In the genomic region with DNA sequence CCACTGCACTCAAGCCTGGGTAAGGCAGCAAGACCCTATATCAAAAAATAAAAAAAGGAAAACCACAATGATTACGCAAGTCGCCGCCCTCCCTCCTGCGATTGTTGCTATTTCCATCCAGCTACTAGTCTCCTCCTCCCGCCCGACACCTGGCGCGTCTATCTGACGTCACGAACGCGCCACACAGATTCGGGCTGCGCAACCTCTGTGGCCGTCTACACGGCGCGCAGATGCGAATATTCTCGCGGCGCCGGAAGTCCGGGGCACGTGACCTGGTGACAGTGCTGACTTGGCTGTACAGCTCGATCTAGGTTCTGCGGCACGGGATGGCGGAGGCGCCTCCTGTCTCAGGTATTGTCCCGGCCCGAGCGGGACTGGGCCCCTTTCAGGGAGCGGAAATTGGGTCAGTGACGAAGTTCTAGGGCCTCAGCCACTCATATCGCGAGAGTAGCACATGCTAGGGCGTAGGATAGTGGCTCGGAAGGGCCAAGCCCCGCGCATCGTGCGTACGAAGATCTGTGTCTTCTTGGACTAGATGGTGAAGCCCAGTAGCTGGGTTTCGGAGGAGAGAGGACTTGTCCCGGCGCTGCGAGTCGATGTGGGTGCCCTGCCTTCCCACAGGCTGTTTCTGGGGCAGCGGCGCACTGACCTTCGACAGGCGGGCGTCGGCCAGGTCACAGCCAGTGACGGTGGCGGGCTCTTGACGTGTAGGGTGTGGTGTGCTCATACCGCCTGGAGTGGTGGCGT, we compare ENCODE assay signal across 1 cellular context.
TF ChIP-seq lines count a peak whose summit lies in the region.

A gene (plus strand): TSS at position 270 of the 747 bp plus-strand sequence. CDS start 57 bp downstream, at position 327.

TF ChIP-seq in GM12878, 131 proteins besides CTCF, POLR2A, EP300 and RAD21 (continued from another document and continues in another):
- TF ChIP-seq ZNF24 (IDR thresholded peaks at IDR 0.05) (no peak), NFYA (IDR thresholded peaks at IDR 0.05; ENCODE audit: borderline replicate concordance, low read depth, low read length) (no peak), NFXL1 (IDR thresholded peaks at IDR 0.05; ENCODE audit: borderline replicate concordance) (no peak), FOS (IDR thresholded peaks at IDR 0.05; ENCODE audit: borderline replicate concordance, extremely low read depth, insufficient read length) (no peak), NBN (IDR thresholded peaks at IDR 0.05) (peak; percentile 100), SMARCA5 (IDR thresholded peaks at IDR 0.05) (0 out of 2 replicates have a peak, but pooled peaks have one; percentile 38), SIX5 (IDR thresholded peaks at IDR 0.05; ENCODE audit: low read depth, low read length, severe bottlenecking) (peak; percentile 52), POLR2AphosphoS5 (IDR thresholded peaks at IDR 0.05; ENCODE audit: low read length) (peak; percentile 97), SMAD5 (IDR thresholded peaks at IDR 0.05; ENCODE audit: low read depth) (peak; percentile 94), SMC3 (IDR thresholded peaks at IDR 0.05; ENCODE audit: borderline replicate concordance, low read length) (no peak), BHLHE40 (IDR thresholded peaks at IDR 0.05; ENCODE audit: borderline replicate concordance in 1 of 2, low read depth in 2 of 2, low read length in 1 of 2) (peak; percentile 97 to 99), RCOR1 (conservative IDR thresholded peaks at IDR 0.05; ENCODE audit: low read depth, low read length) (no peak), TCF7 (IDR thresholded peaks at IDR 0.05; ENCODE audit: borderline replicate concordance) (no peak), MEF2B (IDR thresholded peaks at IDR 0.05; ENCODE audit: partially characterized antibody, poor library complexity, severe bottlenecking) (peak; percentile 95), BACH1 (IDR thresholded peaks at IDR 0.05; ENCODE audit: borderline replicate concordance) (peak; percentile 67; the same call in 1 of the 2 replicates), MTA2 (IDR thresholded peaks at IDR 0.05; ENCODE audit: low read depth) (0 out of 2 replicates have a peak, but pooled peaks have one; percentile 15), EED (IDR thresholded peaks at IDR 0.05; ENCODE audit: low read depth) (0 out of 2 replicates have a peak, but pooled peaks have one; percentile 7), HDGF (IDR thresholded peaks at IDR 0.05) (no peak; the same call in 1 of the 2 replicates), FOXM1 (IDR thresholded peaks at IDR 0.05; ENCODE audit: low read depth, low read length) (peak; percentile 59; the same call in 1 of the 2 replicates), SIN3A (IDR thresholded peaks at IDR 0.05; ENCODE audit: low read depth, low read length) (peak; percentile 88; the same call in 1 of the 2 replicates), CBFB (IDR thresholded peaks at IDR 0.05; ENCODE audit: low read depth) (peak; percentile 90), CHD1 (IDR thresholded peaks at IDR 0.05; ENCODE audit: low read depth, low read length) (no peak), BRCA1 (IDR thresholded peaks at IDR 0.05; ENCODE audit: low read depth, low read length) (peak; percentile 17; the same call in 1 of the 2 replicates), JUND (IDR thresholded peaks at IDR 0.05; ENCODE audit: low read depth, low read length) (peak; percentile 55; the same call in 1 of the 2 replicates), SUZ12 (IDR thresholded peaks at IDR 0.05; ENCODE audit: unreplicated experiment) (no peak), POU2F2 (IDR thresholded peaks at IDR 0.05; ENCODE audit: borderline replicate concordance, low read depth, low read length) (peak; percentile 64; the same call in 1 of the 3 replicates), ZNF622 (IDR thresholded peaks at IDR 0.05) (no peak)
- TF ChIP-seq, protein P1, sequence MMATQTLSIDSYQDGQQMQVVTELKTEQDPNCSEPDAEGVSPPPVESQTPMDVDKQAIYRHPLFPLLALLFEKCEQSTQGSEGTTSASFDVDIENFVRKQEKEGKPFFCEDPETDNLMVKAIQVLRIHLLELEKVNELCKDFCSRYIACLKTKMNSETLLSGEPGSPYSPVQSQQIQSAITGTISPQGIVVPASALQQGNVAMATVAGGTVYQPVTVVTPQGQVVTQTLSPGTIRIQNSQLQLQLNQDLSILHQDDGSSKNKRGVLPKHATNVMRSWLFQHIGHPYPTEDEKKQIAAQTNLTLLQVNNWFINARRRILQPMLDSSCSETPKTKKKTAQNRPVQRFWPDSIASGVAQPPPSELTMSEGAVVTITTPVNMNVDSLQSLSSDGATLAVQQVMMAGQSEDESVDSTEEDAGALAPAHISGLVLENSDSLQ (IDR thresholded peaks at IDR 0.05): peak; percentile 9; the same call in 1 of the 2 replicates
- TF ChIP-seq, protein P2, sequence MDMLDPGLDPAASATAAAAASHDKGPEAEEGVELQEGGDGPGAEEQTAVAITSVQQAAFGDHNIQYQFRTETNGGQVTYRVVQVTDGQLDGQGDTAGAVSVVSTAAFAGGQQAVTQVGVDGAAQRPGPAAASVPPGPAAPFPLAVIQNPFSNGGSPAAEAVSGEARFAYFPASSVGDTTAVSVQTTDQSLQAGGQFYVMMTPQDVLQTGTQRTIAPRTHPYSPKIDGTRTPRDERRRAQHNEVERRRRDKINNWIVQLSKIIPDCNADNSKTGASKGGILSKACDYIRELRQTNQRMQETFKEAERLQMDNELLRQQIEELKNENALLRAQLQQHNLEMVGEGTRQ (IDR thresholded peaks at IDR 0.05; ENCODE audit: borderline replicate concordance, low read depth, low read length): peak; percentile 96
- TF ChIP-seq, protein P3, sequence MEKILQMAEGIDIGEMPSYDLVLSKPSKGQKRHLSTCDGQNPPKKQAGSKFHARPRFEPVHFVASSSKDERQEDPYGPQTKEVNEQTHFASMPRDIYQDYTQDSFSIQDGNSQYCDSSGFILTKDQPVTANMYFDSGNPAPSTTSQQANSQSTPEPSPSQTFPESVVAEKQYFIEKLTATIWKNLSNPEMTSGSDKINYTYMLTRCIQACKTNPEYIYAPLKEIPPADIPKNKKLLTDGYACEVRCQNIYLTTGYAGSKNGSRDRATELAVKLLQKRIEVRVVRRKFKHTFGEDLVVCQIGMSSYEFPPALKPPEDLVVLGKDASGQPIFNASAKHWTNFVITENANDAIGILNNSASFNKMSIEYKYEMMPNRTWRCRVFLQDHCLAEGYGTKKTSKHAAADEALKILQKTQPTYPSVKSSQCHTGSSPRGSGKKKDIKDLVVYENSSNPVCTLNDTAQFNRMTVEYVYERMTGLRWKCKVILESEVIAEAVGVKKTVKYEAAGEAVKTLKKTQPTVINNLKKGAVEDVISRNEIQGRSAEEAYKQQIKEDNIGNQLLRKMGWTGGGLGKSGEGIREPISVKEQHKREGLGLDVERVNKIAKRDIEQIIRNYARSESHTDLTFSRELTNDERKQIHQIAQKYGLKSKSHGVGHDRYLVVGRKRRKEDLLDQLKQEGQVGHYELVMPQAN (conservative IDR thresholded peaks at IDR 0.05): peak; percentile 69; the same call in 1 of the 2 replicates
- TF ChIP-seq, protein P4, sequence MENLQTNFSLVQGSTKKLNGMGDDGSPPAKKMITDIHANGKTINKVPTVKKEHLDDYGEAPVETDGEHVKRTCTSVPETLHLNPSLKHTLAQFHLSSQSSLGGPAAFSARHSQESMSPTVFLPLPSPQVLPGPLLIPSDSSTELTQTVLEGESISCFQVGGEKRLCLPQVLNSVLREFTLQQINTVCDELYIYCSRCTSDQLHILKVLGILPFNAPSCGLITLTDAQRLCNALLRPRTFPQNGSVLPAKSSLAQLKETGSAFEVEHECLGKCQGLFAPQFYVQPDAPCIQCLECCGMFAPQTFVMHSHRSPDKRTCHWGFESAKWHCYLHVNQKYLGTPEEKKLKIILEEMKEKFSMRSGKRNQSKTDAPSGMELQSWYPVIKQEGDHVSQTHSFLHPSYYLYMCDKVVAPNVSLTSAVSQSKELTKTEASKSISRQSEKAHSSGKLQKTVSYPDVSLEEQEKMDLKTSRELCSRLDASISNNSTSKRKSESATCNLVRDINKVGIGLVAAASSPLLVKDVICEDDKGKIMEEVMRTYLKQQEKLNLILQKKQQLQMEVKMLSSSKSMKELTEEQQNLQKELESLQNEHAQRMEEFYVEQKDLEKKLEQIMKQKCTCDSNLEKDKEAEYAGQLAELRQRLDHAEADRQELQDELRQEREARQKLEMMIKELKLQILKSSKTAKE (IDR thresholded peaks at IDR 0.05; ENCODE audit: low read depth, poor library complexity, severe bottlenecking): peak; percentile 78
- TF ChIP-seq, protein P5, sequence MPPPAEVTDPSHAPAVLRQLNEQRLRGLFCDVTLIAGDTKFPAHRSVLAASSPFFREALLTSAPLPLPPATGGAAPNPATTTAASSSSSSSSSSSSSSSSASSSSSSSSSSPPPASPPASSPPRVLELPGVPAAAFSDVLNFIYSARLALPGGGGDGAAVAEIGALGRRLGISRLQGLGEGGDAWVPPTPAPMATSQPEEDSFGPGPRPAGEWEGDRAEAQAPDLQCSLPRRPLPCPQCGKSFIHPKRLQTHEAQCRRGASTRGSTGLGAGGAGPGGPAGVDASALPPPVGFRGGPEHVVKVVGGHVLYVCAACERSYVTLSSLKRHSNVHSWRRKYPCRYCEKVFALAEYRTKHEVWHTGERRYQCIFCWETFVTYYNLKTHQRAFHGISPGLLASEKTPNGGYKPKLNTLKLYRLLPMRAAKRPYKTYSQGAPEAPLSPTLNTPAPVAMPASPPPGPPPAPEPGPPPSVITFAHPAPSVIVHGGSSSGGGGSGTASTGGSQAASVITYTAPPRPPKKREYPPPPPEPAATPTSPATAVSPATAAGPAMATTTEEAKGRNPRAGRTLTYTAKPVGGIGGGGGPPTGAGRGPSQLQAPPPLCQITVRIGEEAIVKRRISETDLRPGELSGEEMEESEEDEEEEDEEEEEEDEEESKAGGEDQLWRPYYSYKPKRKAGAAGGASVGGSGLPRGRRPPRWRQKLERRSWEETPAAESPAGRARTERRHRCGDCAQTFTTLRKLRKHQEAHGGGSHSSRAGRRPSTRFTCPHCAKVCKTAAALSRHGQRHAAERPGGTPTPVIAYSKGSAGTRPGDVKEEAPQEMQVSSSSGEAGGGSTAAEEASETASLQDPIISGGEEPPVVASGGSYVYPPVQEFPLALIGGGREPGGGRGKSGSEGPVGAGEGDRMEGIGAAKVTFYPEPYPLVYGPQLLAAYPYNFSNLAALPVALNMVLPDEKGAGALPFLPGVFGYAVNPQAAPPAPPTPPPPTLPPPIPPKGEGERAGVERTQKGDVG (CRISPR knock-in tag; IDR thresholded peaks at IDR 0.05): no peak
- TF ChIP-seq, protein P6, sequence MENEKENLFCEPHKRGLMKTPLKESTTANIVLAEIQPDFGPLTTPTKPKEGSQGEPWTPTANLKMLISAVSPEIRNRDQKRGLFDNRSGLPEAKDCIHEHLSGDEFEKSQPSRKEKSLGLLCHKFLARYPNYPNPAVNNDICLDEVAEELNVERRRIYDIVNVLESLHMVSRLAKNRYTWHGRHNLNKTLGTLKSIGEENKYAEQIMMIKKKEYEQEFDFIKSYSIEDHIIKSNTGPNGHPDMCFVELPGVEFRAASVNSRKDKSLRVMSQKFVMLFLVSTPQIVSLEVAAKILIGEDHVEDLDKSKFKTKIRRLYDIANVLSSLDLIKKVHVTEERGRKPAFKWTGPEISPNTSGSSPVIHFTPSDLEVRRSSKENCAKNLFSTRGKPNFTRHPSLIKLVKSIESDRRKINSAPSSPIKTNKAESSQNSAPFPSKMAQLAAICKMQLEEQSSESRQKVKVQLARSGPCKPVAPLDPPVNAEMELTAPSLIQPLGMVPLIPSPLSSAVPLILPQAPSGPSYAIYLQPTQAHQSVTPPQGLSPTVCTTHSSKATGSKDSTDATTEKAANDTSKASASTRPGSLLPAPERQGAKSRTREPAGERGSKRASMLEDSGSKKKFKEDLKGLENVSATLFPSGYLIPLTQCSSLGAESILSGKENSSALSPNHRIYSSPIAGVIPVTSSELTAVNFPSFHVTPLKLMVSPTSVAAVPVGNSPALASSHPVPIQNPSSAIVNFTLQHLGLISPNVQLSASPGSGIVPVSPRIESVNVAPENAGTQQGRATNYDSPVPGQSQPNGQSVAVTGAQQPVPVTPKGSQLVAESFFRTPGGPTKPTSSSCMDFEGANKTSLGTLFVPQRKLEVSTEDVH (IDR thresholded peaks at IDR 0.05; ENCODE audit: low read depth, partially characterized antibody): peak; percentile 89
- TF ChIP-seq, protein P7, sequence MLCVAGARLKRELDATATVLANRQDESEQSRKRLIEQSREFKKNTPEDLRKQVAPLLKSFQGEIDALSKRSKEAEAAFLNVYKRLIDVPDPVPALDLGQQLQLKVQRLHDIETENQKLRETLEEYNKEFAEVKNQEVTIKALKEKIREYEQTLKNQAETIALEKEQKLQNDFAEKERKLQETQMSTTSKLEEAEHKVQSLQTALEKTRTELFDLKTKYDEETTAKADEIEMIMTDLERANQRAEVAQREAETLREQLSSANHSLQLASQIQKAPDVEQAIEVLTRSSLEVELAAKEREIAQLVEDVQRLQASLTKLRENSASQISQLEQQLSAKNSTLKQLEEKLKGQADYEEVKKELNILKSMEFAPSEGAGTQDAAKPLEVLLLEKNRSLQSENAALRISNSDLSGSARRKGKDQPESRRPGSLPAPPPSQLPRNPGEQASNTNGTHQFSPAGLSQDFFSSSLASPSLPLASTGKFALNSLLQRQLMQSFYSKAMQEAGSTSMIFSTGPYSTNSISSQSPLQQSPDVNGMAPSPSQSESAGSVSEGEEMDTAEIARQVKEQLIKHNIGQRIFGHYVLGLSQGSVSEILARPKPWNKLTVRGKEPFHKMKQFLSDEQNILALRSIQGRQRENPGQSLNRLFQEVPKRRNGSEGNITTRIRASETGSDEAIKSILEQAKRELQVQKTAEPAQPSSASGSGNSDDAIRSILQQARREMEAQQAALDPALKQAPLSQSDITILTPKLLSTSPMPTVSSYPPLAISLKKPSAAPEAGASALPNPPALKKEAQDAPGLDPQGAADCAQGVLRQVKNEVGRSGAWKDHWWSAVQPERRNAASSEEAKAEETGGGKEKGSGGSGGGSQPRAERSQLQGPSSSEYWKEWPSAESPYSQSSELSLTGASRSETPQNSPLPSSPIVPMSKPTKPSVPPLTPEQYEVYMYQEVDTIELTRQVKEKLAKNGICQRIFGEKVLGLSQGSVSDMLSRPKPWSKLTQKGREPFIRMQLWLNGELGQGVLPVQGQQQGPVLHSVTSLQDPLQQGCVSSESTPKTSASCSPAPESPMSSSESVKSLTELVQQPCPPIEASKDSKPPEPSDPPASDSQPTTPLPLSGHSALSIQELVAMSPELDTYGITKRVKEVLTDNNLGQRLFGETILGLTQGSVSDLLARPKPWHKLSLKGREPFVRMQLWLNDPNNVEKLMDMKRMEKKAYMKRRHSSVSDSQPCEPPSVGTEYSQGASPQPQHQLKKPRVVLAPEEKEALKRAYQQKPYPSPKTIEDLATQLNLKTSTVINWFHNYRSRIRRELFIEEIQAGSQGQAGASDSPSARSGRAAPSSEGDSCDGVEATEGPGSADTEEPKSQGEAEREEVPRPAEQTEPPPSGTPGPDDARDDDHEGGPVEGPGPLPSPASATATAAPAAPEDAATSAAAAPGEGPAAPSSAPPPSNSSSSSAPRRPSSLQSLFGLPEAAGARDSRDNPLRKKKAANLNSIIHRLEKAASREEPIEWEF (IDR thresholded peaks at IDR 0.05; ENCODE audit: insufficient replicate concordance, low read depth, low read length): no peak
